ENCODE assay signal across 27 cellular contexts in the genomic region with DNA sequence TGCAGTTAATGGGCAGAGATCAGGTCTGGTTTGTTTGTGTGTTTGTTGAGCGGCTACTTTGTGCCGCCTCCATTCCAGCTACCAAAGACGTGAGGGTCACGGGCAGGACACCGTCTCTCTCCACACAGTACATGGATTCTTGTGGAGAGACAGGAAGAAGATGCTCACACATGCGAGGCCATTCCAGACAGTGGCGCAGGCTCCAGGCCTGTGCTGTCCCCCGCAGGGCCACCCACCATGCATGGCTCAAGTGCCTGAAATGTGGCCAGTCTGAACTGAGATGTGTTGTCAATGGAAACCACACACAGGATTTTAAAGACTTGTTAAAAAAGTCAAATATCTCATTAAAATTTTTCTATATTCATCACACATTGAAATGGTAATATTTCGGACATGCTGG.
"Had no signal": no experiment of that assay in that cellular context is flagged by ENCODE, and none has a peak within 500 bp of the region (broad histone marks: within the 10 kb centered on the region; RNA-seq: fewer than 3 reads in every experiment).

No MANE protein-coding gene starts in this region.

- H3K36me3 Mint-ChIP-seq: mesothelial cell of epicardium had no signal

- H3K9me3 Mint-ChIP-seq: activated naive CD8-positive, alpha-beta T cell treated with anti-CD3 and anti-CD28 coated beads, Interleukin-2, amount 50 U/mL, for 24 hours; activated T-cell treated with anti-CD3 and anti-CD28 coated beads, Interleukin-2, amount 50 U/mL, for 72 hours had no signal

- H3K4me1 ChIP-seq: gastroesophageal sphincter, pancreas, right atrium auricular region, uterus had no signal

- FAIRE-seq: endothelial cell of umbilical vein, keratinocyte had no signal

- H3K27ac Mint-ChIP-seq: activated naive CD4-positive, alpha-beta T cell treated with anti-CD3 and anti-CD28 coated beads for 36 hours; activated naive CD8-positive, alpha-beta T cell treated with anti-CD3 and anti-CD28 coated beads, Interleukin-2, amount 50 U/mL, for 24 hours; activated T-cell treated with anti-CD3 and anti-CD28 coated beads, Interleukin-2, amount 50 U/mL, for 72 hours; mesothelial cell of epicardium; naive B cell; nephron progenitor cell; T-helper 17 cell had no signal

- H3K27me3 ChIP-seq: hepatocyte, right atrium auricular region had no signal

- ATAC-seq: activated naive CD8-positive, alpha-beta T cell treated with anti-CD3 and anti-CD28 coated beads, Interleukin-2, amount 50 U/mL, for 24 hours; activated T-cell treated with anti-CD3 and anti-CD28 coated beads, Interleukin-2, amount 50 U/mL, for 72 hours; gastroesophageal sphincter; left colon; pancreas; T-helper 17 cell had no signal

- H3K4me1 Mint-ChIP-seq: activated naive CD8-positive, alpha-beta T cell treated with anti-CD3 and anti-CD28 coated beads, Interleukin-2, amount 50 U/mL, for 24 hours; mesothelial cell of epicardium; naive B cell; nephron progenitor cell had no signal

- DNase-seq: activated CD4-positive, alpha-beta T cell treated with anti-CD3 and anti-CD28 coated beads, Interleukin-2, amount 50 U/mL, for 1 hour; activated CD4-positive, CD25-positive, alpha-beta regulatory T cell treated with anti-CD3 and anti-CD28 coated beads, Interleukin-2, amount 50 U/mL, for 72 hours; activated effector memory CD4-positive, alpha-beta T cell treated with Interleukin-2 at 50 U/mL for 16 hours; activated naive CD4-positive, alpha-beta T cell treated with anti-CD3 and anti-CD28 coated beads for 36 hours; activated naive CD8-positive, alpha-beta T cell treated with anti-CD3 and anti-CD28 coated beads, Interleukin-2, amount 50 U/mL, for 24 hours; activated T-cell treated with anti-CD3 and anti-CD28 coated beads for 4 hours; activated T-cell treated with anti-CD3 and anti-CD28 coated beads, Interleukin-2, amount 50 U/mL, for 72 hours; amygdala; caudate nucleus; left colon; naive B cell; nephron progenitor cell; stimulated activated CD4-positive, alpha-beta T cell treated with anti-CD3 and anti-CD28 coated beads, Interleukin-2, amount 100 ng/mL, for 48 hours; stimulated activated naive CD4-positive, alpha-beta T cell treated with Interleukin-2 at 50 U/mL for 16 hours; T-helper 17 cell; T1000; trophoblast cell; uterus had no signal

- H3K36me3 ChIP-seq: gastroesophageal sphincter, pancreas, right atrium auricular region, thoracic aorta, uterus had no signal

- H3K4me3 ChIP-seq: gastroesophageal sphincter, hepatocyte, pancreas, right atrium auricular region, smooth muscle cell, thoracic aorta, uterus had no signal

- H3K9me3 ChIP-seq: pancreas, thoracic aorta, uterus had no signal

- H3K27ac ChIP-seq: gastroesophageal sphincter, hepatocyte, pancreas, right atrium auricular region, thoracic aorta, uterus had no signal

- H3K4me3 Mint-ChIP-seq: activated naive CD4-positive, alpha-beta T cell treated with anti-CD3 and anti-CD28 coated beads for 36 hours; activated naive CD8-positive, alpha-beta T cell treated with anti-CD3 and anti-CD28 coated beads, Interleukin-2, amount 50 U/mL, for 24 hours; activated T-cell treated with anti-CD3 and anti-CD28 coated beads, Interleukin-2, amount 50 U/mL, for 72 hours; mesothelial cell of epicardium; naive B cell; nephron progenitor cell; T-helper 17 cell had no signal
